Comparison of ENCODE assay signal across 28 cellular contexts in the genomic region with DNA sequence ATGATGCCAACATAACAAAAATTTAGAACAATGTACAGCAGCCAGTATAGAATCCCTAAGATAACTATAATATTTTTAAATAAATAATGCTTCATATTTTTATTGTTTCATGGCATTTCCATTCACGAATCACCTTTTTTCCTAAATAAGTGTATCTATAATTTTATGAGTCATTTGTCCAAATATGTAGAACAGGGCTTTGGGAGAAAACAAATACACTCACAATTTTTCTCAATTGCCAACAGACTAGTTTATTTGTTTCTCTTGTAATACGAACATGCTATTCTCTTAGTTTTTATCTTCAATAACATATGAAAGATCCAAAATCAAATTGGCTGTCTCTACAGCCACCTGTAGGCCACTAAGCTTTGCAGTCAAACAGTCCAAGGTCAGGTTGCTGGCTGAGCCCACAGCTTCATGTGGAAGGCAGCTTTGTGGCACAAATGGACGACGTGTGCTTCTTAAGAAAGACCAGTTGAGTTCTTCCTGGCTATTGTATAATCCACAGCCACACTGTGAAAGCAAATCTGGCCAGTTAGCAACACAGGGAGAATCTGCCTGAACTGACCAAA.
"Had no signal": no experiment of that assay in that cellular context is flagged by ENCODE, and none has a peak within 500 bp of the region (broad histone marks: within the 10 kb centered on the region; RNA-seq: fewer than 3 reads in every experiment).

No MANE protein-coding gene starts in this region.

- H3K4me1 Mint-ChIP-seq: natural killer cell, neural crest cell had no signal

- H3K4me3 Mint-ChIP-seq: dendritic cell treated with granulocyte-macrophage colony-stimulating factor and Interleukin-4, amounts not matched to agents 40 ng/mL and 50 ng/mL, for 4 days; natural killer cell; neural crest cell; stimulated activated memory B cell treated with anti-CD40 and anti-IgM and Interleukin-4, amounts not matched to agents 10 μg/mL and 1 μg/mL and 100 μg/mL, for 72 hours had no signal

- H3K9me3 Mint-ChIP-seq: dendritic cell treated with granulocyte-macrophage colony-stimulating factor and Interleukin-4, amounts not matched to agents 40 ng/mL and 50 ng/mL, for 4 days; natural killer cell; neural crest cell; stimulated activated memory B cell treated with anti-CD40 and anti-IgM and Interleukin-4, amounts not matched to agents 10 μg/mL and 1 μg/mL and 100 μg/mL, for 72 hours had no signal

- H3K27me3 Mint-ChIP-seq: dendritic cell treated with granulocyte-macrophage colony-stimulating factor and Interleukin-4, amounts not matched to agents 40 ng/mL and 50 ng/mL, for 4 days; progenitor cell of endocrine pancreas; stimulated activated memory B cell treated with anti-CD40 and anti-IgM and Interleukin-4, amounts not matched to agents 10 μg/mL and 1 μg/mL and 100 μg/mL, for 72 hours had no signal

- H3K4me1 ChIP-seq: colonic mucosa, esophagus squamous epithelium, left ventricle myocardium inferior, lower lobe of right lung, parathyroid adenoma, spleen, testis, tibial artery, upper lobe of left lung, uterus had no signal

- H3K9ac ChIP-seq: parathyroid adenoma had no signal

- FAIRE-seq: endometrium had no signal

- H3K4me3 ChIP-seq: colonic mucosa, esophagus squamous epithelium, heart right ventricle, left ventricle myocardium inferior, lower lobe of right lung, skin epidermis, spleen, testis, tibial artery, upper lobe of left lung, uterus had no signal

- DNase-seq: colonic mucosa; effector memory CD4-positive, alpha-beta T cell; erythroblast; esophagus squamous epithelium; foreskin melanocyte; glutamatergic neuron; heart right ventricle; hippocampal formation; left cardiac atrium; left ventricle myocardium inferior; lower lobe of right lung; natural killer cell; spleen; stimulated activated CD4-positive, alpha-beta T cell treated with anti-CD3 and anti-CD28 coated beads, Interleukin-4, amount 100 ng/mL, for 4 hours; stimulated activated naive CD8-positive, alpha-beta T cell treated with anti-CD3 and anti-CD28 coated beads, Interleukin-15, Interleukin-2, amounts not matched to agents 100 U/mL and 50 U/mL, for 24 hours; substantia nigra; testis; tibial artery; upper lobe of left lung; uterus had no signal

- H3K27ac Mint-ChIP-seq: natural killer cell; progenitor cell of endocrine pancreas; stimulated activated memory B cell treated with anti-CD40 and anti-IgM and Interleukin-4, amounts not matched to agents 10 μg/mL and 1 μg/mL and 100 μg/mL, for 72 hours had no signal

- H3K36me3 Mint-ChIP-seq: natural killer cell had no signal

- H3K36me3 ChIP-seq: uterus had no signal

- H3K9me3 ChIP-seq: colonic mucosa, esophagus squamous epithelium, heart right ventricle, left ventricle myocardium inferior, lower lobe of right lung, neutrophil, spleen, testis, tibial artery, upper lobe of left lung, uterus had no signal

- ATAC-seq: heart right ventricle; left cardiac atrium; lower lobe of right lung; natural killer cell; stimulated activated memory B cell treated with anti-CD40 and anti-IgM and Interleukin-4, amounts not matched to agents 10 μg/mL and 1 μg/mL and 100 μg/mL, for 72 hours; stimulated activated naive CD8-positive, alpha-beta T cell treated with anti-CD3 and anti-CD28 coated beads, Interleukin-15, Interleukin-2, amounts not matched to agents 100 U/mL and 50 U/mL, for 24 hours had no signal

- H3K27me3 ChIP-seq: colonic mucosa, esophagus squamous epithelium, heart right ventricle, neutrophil, spleen, testis, tibial artery, upper lobe of left lung, uterus had no signal

- H3K27ac ChIP-seq: colonic mucosa, esophagus squamous epithelium, heart right ventricle, left ventricle myocardium inferior, lower lobe of right lung, neutrophil, parathyroid adenoma, skin epidermis, spleen, testis, tibial artery, upper lobe of left lung, uterus had no signal
